ENCODE assay signal across 1 cellular context in the genomic region with DNA sequence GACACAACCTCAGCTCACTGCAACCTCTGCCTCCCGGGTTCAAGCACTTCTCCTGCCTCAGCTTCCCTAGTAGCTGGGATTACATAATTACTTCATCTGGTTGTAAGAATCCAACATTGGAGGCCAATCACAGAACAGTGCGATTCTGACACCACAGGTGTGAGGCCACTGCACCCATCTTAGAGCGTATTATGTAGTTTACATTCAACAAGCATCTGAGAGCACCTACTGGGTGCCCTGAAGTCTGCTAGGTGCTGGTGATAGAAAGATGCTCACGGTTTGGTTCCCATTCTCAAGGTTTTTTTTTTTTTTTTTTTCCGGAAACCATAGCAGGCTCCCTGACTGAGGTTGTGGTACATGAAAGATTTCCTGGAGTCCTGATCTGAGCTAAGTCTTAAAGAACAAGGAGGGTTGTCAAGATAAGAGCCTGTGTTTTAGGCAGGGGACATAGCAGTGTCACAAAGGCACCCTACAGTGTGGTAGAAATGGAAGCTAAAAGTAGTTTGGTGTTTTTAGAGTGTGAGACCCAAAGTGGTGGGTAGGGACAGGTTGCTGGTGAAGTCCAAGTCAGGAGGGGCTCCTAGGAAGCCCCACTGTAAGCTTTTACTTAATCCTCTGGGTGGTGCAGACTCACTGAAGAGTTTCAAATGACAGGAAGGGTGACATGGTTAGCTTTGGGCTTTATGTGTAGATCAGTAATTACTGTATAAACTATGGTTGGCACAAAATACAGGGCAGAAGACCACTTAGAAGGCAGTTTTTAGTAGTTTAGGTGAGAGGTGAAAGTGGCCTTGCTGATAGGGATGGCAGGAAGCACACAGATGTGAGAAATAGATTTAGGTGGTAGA.
TF ChIP-seq lines count a peak whose summit lies in the region.

No MANE protein-coding gene starts in this region.

TF ChIP-seq in H1, 55 proteins besides CTCF, POLR2A, EP300 and RAD21:
- no peak for TF ChIP-seq MAX (IDR thresholded peaks at IDR 0.05)
- TF ChIP-seq POLR2AphosphoS5 (IDR thresholded peaks at IDR 0.05; ENCODE audit: low read depth, low read length), result no peak
- no peak for TF ChIP-seq USF2 (IDR thresholded peaks at IDR 0.05; ENCODE audit: low read length)
